ENCODE assay signal across 1 cellular context in the genomic region with DNA sequence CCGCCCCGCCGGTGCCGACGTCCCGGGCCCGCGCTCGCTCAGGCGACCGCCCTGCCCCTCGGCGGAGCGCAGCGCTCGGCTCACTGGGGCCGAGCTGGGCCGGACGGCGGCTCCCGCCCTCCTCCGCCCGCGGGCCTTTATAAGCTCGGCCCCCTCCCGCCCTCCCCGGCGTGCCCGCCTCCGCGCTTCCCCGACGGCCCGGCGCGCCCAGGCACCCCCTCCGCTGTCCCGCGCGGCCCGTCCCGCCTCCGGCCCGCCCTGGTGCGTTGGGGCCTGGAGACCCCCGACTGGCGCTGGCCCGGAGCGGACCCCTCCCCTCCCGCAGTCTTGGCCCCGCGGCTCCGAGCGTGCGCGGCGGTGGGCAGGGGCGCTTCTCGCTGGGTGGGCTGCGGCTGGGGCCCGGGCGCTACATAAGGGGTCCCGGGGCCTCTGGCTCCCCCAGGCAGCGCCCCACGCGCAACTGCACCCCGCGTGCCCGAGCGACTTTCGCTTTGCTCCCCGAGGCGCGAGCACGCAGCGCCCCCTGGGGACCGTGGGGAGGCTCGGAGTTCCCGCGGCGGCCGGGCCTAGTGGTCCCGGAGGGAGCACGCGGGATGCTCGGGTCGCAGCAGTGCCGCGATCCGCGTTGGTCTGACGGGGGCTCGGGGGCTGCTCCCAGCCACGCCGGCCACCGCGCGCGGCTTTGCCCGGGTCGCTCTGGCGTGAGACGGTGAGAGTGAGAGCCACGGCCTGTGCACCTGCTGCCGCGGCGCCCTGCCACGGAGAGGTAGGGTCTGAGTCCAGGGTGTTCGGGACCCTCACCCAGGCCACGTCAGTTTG.
TF ChIP-seq lines count a peak whose summit lies in the region.

A gene with protein sequence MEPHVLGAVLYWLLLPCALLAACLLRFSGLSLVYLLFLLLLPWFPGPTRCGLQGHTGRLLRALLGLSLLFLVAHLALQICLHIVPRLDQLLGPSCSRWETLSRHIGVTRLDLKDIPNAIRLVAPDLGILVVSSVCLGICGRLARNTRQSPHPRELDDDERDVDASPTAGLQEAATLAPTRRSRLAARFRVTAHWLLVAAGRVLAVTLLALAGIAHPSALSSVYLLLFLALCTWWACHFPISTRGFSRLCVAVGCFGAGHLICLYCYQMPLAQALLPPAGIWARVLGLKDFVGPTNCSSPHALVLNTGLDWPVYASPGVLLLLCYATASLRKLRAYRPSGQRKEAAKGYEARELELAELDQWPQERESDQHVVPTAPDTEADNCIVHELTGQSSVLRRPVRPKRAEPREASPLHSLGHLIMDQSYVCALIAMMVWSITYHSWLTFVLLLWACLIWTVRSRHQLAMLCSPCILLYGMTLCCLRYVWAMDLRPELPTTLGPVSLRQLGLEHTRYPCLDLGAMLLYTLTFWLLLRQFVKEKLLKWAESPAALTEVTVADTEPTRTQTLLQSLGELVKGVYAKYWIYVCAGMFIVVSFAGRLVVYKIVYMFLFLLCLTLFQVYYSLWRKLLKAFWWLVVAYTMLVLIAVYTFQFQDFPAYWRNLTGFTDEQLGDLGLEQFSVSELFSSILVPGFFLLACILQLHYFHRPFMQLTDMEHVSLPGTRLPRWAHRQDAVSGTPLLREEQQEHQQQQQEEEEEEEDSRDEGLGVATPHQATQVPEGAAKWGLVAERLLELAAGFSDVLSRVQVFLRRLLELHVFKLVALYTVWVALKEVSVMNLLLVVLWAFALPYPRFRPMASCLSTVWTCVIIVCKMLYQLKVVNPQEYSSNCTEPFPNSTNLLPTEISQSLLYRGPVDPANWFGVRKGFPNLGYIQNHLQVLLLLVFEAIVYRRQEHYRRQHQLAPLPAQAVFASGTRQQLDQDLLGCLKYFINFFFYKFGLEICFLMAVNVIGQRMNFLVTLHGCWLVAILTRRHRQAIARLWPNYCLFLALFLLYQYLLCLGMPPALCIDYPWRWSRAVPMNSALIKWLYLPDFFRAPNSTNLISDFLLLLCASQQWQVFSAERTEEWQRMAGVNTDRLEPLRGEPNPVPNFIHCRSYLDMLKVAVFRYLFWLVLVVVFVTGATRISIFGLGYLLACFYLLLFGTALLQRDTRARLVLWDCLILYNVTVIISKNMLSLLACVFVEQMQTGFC (N-terminal part only) (minus strand): TSS at position 115 of the 819 bp plus-strand sequence. CDS start 256 bp downstream, outside the sequence.

TF ChIP-seq in HepG2, 621 proteins besides CTCF, POLR2A, EP300 and RAD21 (continued from another document and continues in another):
- TF ChIP-seq ZNF12 (CRISPR knock-in tag; IDR thresholded peaks at IDR 0.05) (no peak), HNRNPL (IDR thresholded peaks at IDR 0.05; ENCODE audit: low read depth, low read length) (0 out of 2 replicates have a peak, but pooled peaks have one; percentile 29), ZNF382 (CRISPR knock-in tag; IDR thresholded peaks at IDR 0.05; ENCODE audit: borderline replicate concordance) (no peak), ZSCAN12 (CRISPR knock-in tag; IDR thresholded peaks at IDR 0.05) (no peak), HNRNPH1 (optimal IDR thresholded peaks at IDR 0.05; ENCODE audit: low read depth, low read length) (no peak), SALL2 (CRISPR knock-in tag; IDR thresholded peaks at IDR 0.05) (no peak; the same call in 1 of the 2 replicates), DNMT1 (CRISPR knock-in tag; IDR thresholded peaks at IDR 0.05) (no peak; the same call in none of the 2 replicates), ARNT2 (CRISPR knock-in tag; IDR thresholded peaks at IDR 0.05; ENCODE audit: low read depth) (peak; percentile 78; the same call in 1 of the 2 replicates), PAF1 (CRISPR knock-in tag; IDR thresholded peaks at IDR 0.05) (no peak), ZNF430 (CRISPR knock-in tag; IDR thresholded peaks at IDR 0.05) (no peak; the same call in 1 of the 2 replicates), KLF11 (CRISPR knock-in tag; IDR thresholded peaks at IDR 0.05) (no peak), WIZ (CRISPR knock-in tag; IDR thresholded peaks at IDR 0.05) (peak; percentile 41; the same call in 1 of the 2 replicates), CBX1 (IDR thresholded peaks at IDR 0.05; ENCODE audit: low read depth) (no peak), FOXA3 (CRISPR knock-in tag; IDR thresholded peaks at IDR 0.05) (peak; percentile 29; the same call in 1 of the 2 replicates), EHMT2 (IDR thresholded peaks at IDR 0.05; ENCODE audit: borderline replicate concordance, low read depth, low read length) (no peak), NCOA2 (CRISPR knock-in tag; IDR thresholded peaks at IDR 0.05) (no peak; the same call in 1 of the 2 replicates), HOXA7 (CRISPR knock-in tag; IDR thresholded peaks at IDR 0.05) (no peak), MXD4 (CRISPR knock-in tag; IDR thresholded peaks at IDR 0.05) (peak; percentile 37; the same call in 1 of the 2 replicates), ZMYM4 (CRISPR knock-in tag; IDR thresholded peaks at IDR 0.05) (peak; percentile 63; the same call in 1 of the 2 replicates), THAP11 (CRISPR knock-in tag; IDR thresholded peaks at IDR 0.05) (0 out of 2 replicates have a peak, but pooled peaks have one; percentile 24), ZNF720 (CRISPR knock-in tag; IDR thresholded peaks at IDR 0.05) (no peak), CBFB (CRISPR knock-in tag; IDR thresholded peaks at IDR 0.05) (0 out of 2 replicates have a peak, but pooled peaks have one; percentile 52), NFIB (CRISPR knock-in tag; IDR thresholded peaks at IDR 0.05; ENCODE audit: borderline replicate concordance) (no peak), ZNF7 (CRISPR knock-in tag; IDR thresholded peaks at IDR 0.05) (no peak), ZFP36L2 (CRISPR knock-in tag; IDR thresholded peaks at IDR 0.05) (no peak), KAT2B (IDR thresholded peaks at IDR 0.05; ENCODE audit: borderline replicate concordance, low read depth, low read length) (no peak), ZNF547 (CRISPR knock-in tag; IDR thresholded peaks at IDR 0.05) (peak; percentile 94), ZNF747 (CRISPR knock-in tag; IDR thresholded peaks at IDR 0.05; ENCODE audit: borderline replicate concordance) (peak; percentile 80), TCF12 (IDR thresholded peaks at IDR 0.05) (no peak), TCF12 (CRISPR knock-in tag; IDR thresholded peaks at IDR 0.05) (no peak), ZNF660 (CRISPR knock-in tag; IDR thresholded peaks at IDR 0.05; ENCODE audit: borderline replicate concordance, low read depth) (no peak), HMG20B (CRISPR knock-in tag; conservative IDR thresholded peaks at IDR 0.05) (no peak; the same call in 1 of the 2 replicates), KDM4B (CRISPR knock-in tag; IDR thresholded peaks at IDR 0.05) (no peak; the same call in 1 of the 2 replicates), ZNF10 (CRISPR knock-in tag; IDR thresholded peaks at IDR 0.05; ENCODE audit: borderline replicate concordance, low read depth) (no peak), ZNF782 (CRISPR knock-in tag; IDR thresholded peaks at IDR 0.05; ENCODE audit: borderline replicate concordance) (peak; percentile 73; the same call in 1 of the 2 replicates), MXI1 (IDR thresholded peaks at IDR 0.05; ENCODE audit: borderline replicate concordance, low read depth, low read length) (peak; percentile 48; the same call in 1 of the 3 replicates), TSC22D2 (CRISPR knock-in tag; IDR thresholded peaks at IDR 0.05; ENCODE audit: borderline replicate concordance) (peak; percentile 65; the same call in 1 of the 2 replicates)
- TF ChIP-seq, protein P1, sequence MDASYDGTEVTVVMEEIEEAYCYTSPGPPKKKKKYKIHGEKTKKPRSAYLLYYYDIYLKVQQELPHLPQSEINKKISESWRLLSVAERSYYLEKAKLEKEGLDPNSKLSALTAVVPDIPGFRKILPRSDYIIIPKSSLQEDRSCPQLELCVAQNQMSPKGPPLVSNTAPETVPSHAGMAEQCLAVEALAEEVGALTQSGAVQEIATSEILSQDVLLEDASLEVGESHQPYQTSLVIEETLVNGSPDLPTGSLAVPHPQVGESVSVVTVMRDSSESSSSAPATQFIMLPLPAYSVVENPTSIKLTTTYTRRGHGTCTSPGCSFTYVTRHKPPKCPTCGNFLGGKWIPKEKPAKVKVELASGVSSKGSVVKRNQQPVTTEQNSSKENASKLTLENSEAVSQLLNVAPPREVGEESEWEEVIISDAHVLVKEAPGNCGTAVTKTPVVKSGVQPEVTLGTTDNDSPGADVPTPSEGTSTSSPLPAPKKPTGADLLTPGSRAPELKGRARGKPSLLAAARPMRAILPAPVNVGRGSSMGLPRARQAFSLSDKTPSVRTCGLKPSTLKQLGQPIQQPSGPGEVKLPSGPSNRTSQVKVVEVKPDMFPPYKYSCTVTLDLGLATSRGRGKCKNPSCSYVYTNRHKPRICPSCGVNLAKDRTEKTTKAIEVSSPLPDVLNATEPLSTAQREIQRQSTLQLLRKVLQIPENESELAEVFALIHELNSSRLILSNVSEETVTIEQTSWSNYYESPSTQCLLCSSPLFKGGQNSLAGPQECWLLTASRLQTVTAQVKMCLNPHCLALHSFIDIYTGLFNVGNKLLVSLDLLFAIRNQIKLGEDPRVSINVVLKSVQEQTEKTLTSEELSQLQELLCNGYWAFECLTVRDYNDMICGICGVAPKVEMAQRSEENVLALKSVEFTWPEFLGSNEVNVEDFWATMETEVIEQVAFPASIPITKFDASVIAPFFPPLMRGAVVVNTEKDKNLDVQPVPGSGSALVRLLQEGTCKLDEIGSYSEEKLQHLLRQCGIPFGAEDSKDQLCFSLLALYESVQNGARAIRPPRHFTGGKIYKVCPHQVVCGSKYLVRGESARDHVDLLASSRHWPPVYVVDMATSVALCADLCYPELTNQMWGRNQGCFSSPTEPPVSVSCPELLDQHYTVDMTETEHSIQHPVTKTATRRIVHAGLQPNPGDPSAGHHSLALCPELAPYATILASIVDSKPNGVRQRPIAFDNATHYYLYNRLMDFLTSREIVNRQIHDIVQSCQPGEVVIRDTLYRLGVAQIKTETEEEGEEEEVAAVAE (CRISPR knock-in tag; IDR thresholded peaks at IDR 0.05; ENCODE audit: borderline replicate concordance) = no peak
- TF ChIP-seq, protein P2, sequence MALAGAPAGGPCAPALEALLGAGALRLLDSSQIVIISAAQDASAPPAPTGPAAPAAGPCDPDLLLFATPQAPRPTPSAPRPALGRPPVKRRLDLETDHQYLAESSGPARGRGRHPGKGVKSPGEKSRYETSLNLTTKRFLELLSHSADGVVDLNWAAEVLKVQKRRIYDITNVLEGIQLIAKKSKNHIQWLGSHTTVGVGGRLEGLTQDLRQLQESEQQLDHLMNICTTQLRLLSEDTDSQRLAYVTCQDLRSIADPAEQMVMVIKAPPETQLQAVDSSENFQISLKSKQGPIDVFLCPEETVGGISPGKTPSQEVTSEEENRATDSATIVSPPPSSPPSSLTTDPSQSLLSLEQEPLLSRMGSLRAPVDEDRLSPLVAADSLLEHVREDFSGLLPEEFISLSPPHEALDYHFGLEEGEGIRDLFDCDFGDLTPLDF (CRISPR knock-in tag; IDR thresholded peaks at IDR 0.05) = no peak
- TF ChIP-seq, protein P3, sequence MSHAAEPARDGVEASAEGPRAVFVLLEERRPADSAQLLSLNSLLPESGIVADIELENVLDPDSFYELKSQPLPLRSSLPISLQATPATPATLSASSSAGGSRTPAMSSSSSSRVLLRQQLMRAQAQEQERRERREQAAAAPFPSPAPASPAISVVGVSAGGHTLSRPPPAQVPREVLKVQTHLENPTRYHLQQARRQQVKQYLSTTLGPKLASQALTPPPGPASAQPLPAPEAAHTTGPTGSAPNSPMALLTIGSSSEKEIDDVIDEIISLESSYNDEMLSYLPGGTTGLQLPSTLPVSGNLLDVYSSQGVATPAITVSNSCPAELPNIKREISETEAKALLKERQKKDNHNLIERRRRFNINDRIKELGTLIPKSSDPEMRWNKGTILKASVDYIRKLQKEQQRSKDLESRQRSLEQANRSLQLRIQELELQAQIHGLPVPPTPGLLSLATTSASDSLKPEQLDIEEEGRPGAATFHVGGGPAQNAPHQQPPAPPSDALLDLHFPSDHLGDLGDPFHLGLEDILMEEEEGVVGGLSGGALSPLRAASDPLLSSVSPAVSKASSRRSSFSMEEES (CRISPR knock-in tag; IDR thresholded peaks at IDR 0.05) = peak; percentile 49; the same call in 1 of the 2 replicates
- TF ChIP-seq, protein P4, sequence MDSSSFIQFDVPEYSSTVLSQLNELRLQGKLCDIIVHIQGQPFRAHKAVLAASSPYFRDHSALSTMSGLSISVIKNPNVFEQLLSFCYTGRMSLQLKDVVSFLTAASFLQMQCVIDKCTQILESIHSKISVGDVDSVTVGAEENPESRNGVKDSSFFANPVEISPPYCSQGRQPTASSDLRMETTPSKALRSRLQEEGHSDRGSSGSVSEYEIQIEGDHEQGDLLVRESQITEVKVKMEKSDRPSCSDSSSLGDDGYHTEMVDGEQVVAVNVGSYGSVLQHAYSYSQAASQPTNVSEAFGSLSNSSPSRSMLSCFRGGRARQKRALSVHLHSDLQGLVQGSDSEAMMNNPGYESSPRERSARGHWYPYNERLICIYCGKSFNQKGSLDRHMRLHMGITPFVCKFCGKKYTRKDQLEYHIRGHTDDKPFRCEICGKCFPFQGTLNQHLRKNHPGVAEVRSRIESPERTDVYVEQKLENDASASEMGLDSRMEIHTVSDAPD (CRISPR knock-in tag; IDR thresholded peaks at IDR 0.05) = no peak
- TF ChIP-seq, protein P5, sequence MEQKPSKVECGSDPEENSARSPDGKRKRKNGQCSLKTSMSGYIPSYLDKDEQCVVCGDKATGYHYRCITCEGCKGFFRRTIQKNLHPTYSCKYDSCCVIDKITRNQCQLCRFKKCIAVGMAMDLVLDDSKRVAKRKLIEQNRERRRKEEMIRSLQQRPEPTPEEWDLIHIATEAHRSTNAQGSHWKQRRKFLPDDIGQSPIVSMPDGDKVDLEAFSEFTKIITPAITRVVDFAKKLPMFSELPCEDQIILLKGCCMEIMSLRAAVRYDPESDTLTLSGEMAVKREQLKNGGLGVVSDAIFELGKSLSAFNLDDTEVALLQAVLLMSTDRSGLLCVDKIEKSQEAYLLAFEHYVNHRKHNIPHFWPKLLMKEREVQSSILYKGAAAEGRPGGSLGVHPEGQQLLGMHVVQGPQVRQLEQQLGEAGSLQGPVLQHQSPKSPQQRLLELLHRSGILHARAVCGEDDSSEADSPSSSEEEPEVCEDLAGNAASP (CRISPR knock-in tag; IDR thresholded peaks at IDR 0.05; ENCODE audit: borderline replicate concordance) = no peak
- TF ChIP-seq, protein P6, sequence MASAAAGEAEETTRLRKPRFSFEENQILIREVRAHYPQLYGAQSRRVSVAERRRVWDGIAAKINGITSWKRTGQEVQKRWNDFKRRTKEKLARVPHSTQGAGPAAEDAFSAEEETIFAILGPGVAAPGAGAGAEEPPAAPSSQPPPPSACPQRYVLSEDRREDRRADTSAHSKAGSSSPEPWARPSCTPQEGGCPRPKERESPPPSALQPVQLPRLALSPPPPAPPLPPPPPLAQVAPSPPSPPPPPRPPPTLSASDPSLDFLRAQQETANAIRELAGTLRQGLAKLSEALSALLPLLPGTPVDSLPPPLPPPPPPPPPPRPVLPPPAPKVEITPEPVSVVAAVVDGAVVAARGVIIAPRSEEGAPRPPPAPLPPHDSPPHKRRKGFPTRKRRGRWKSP (CRISPR knock-in tag; IDR thresholded peaks at IDR 0.05) = peak; percentile 84; the same call in 1 of the 2 replicates
- TF ChIP-seq, protein P7, sequence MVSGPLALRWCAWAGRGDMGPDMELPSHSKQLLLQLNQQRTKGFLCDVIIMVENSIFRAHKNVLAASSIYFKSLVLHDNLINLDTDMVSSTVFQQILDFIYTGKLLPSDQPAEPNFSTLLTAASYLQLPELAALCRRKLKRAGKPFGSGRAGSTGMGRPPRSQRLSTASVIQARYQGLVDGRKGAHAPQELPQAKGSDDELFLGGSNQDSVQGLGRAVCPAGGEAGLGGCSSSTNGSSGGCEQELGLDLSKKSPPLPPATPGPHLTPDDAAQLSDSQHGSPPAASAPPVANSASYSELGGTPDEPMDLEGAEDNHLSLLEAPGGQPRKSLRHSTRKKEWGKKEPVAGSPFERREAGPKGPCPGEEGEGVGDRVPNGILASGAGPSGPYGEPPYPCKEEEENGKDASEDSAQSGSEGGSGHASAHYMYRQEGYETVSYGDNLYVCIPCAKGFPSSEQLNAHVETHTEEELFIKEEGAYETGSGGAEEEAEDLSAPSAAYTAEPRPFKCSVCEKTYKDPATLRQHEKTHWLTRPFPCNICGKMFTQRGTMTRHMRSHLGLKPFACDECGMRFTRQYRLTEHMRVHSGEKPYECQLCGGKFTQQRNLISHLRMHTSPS (CRISPR knock-in tag; IDR thresholded peaks at IDR 0.05; ENCODE audit: low read depth) = peak; percentile 63
